ENCODE assay signal across 34 cellular contexts in the genomic region with DNA sequence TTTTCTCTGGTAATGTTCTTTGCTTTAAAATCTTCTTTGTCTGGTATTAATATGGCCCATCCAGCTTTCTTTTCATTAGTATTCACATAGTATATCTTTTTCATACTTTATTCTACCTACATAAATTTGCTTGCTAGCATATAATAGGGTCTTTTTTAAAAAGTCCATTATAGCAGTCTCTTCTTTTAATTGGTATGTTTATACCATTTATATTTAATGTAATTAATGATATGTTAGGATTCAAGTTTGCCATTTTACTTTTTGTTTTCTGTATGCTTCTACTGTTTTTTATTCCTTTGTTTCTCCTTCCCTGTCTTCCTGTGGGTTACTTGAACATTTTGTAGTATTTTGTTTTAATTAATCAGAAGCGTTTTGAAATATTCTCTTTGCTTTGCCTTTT.
"Had no signal": no experiment of that assay in that cellular context is flagged by ENCODE, and none has a peak within 500 bp of the region (broad histone marks: within the 10 kb centered on the region; RNA-seq: fewer than 3 reads in every experiment).

No MANE protein-coding gene starts in this region.

- H3K36me3 ChIP-seq: adrenal gland, ascending aorta, brain microvascular endothelial cell, breast epithelium, cardiac muscle cell had no signal

- ATAC-seq: activated naive CD4-positive, alpha-beta T cell treated with anti-CD3 and anti-CD28 coated beads, Interleukin-2, amount 50 U/mL, for 72 hours; activated naive CD8-positive, alpha-beta T cell treated with anti-CD3 and anti-CD28 coated beads, Interleukin-2, amount 50 U/mL, for 24 hours; activated T-cell treated with anti-CD3 and anti-CD28 coated beads, Interleukin-2, amount 50 U/mL, for 4 hours; activated T-cell treated with anti-CD3 and anti-CD28 coated beads, Interleukin-2, amount 50 U/mL, for 72 hours; activated T-helper 17 cell treated with anti-CD3 and anti-CD28 coated beads, Interleukin-2, amount 50 U/mL, for 72 hours; body of pancreas had no signal

- H3K27ac ChIP-seq: adrenal gland, ascending aorta, body of pancreas, brain microvascular endothelial cell, breast epithelium, cardiac muscle cell had no signal

- H3K27me3 ChIP-seq: adrenal gland, ascending aorta, body of pancreas, brain microvascular endothelial cell, breast epithelium, cardiac muscle cell had no signal

- FAIRE-seq: astrocyte, bronchial epithelial cell had no signal

- H3K4me3 ChIP-seq: adrenal gland, ascending aorta, body of pancreas, breast epithelium, cardiac muscle cell had no signal

- H3K4me1 ChIP-seq: adrenal gland, ascending aorta, body of pancreas, breast epithelium had no signal

- DNase-seq: activated effector memory CD4-positive, alpha-beta T cell treated with anti-CD3 and anti-CD28 coated beads, Interleukin-2, amount 50 U/mL, for 16 hours; activated effector memory CD4-positive, alpha-beta T cell treated with Interleukin-2 at 50 U/mL for 16 hours; activated gamma-delta T cell; activated gamma-delta T cell treated with Interleukin-2 at 50 U/mL for 16 hours; activated naive CD4-positive, alpha-beta T cell; activated naive CD4-positive, alpha-beta T cell treated with anti-CD3 and anti-CD28 coated beads for 36 hours; activated naive CD4-positive, alpha-beta T cell treated with anti-CD3 and anti-CD28 coated beads, Interleukin-2, amount 10 ng/mL, durations not matched to agents 7 days and 5 days; activated naive CD4-positive, alpha-beta T cell treated with anti-CD3 and anti-CD28 coated beads, Interleukin-2, amount 50 U/mL, for 16 hours; activated naive CD4-positive, alpha-beta T cell treated with Interleukin-2 at 50 U/mL for 16 hours; activated naive CD8-positive, alpha-beta T cell treated with anti-CD3 and anti-CD28 coated beads for 36 hours; activated naive CD8-positive, alpha-beta T cell treated with anti-CD3 and anti-CD28 coated beads, Interleukin-2, amount 10 ng/mL, durations not matched to agents 7 days and 5 days; activated naive CD8-positive, alpha-beta T cell treated with anti-CD3 and anti-CD28 coated beads, Interleukin-2, amount 50 U/mL, for 24 hours; activated T-cell treated with anti-CD3 and anti-CD28 coated beads, Interleukin-2, amount 50 U/mL, for 1 hour; activated T-cell treated with anti-CD3 and anti-CD28 coated beads, Interleukin-2, amount 50 U/mL, for 24 hours; activated T-cell treated with anti-CD3 and anti-CD28 coated beads, Interleukin-2, amount 50 U/mL, for 4 hours; activated T-cell treated with anti-CD3 and anti-CD28 coated beads, Interleukin-2, amount 50 U/mL, for 48 hours; activated T-cell treated with anti-CD3 and anti-CD28 coated beads, Interleukin-2, amount 50 U/mL, for 72 hours; adrenal gland; amniotic stem cell; amygdala; anterior cingulate cortex; aorta; body of pancreas; brain microvascular endothelial cell; caudate nucleus; central memory CD4-positive, alpha-beta T cell; cerebellar nuclear complex had no signal

- H3K9me3 ChIP-seq: adrenal gland, body of pancreas had no signal
